23 cellular contexts compared by ENCODE assay signal in genomic region chr6:13539572-13539971, GRCh38. TPM values are rescaled to one million over a fixed set of nuclear protein-coding genes. Genes with fewer than 3 reads are reported as not detected.
DNase-seq lines count a peak whose midpoint lies in the region; ATAC-seq, FAIRE-seq and TF ChIP-seq lines count a peak whose summit lies in the region.
"Had no signal": no experiment of that assay in that cellular context is flagged by ENCODE, and none has a peak within 500 bp of the region (broad histone marks: within the 10 kb centered on the region; RNA-seq: fewer than 3 reads in every experiment).

No MANE protein-coding gene starts in this region.

- H3K27me3 ChIP-seq in DOHH2 (ENCODE audit: control insufficient read depth, low read length) (no peaks in the 10 kb centered on the region), GM12878 (replicated peaks in 1 of 2; ENCODE audit: control insufficient read depth in 2 of 2, insufficient read depth in 2 of 2, low read length in 1 of 2) (no peaks in the 10 kb centered on the region), brain microvascular endothelial cell (replicated peaks) (no peaks in the 10 kb centered on the region)
- no peaks in the 10 kb centered on the region for H3K27me3 ChIP-seq in CD8-positive, alpha-beta T cell (ENCODE audit: insufficient read depth, low read length)

- no peaks in the 10 kb centered on the region for H3K9me3 ChIP-seq in DOHH2 (ENCODE audit: control insufficient read depth, insufficient read depth, low read length)
- H3K9me3 ChIP-seq in GM12878 (replicated peaks; ENCODE audit: control insufficient read depth, insufficient read depth, low read length): no peaks in the 10 kb centered on the region
- no peaks in the 10 kb centered on the region for H3K9me3 ChIP-seq in CD8-positive, alpha-beta T cell (ENCODE audit: low read length)

- H3K27ac Mint-ChIP-seq in naive B cell: no peak overlapping the region
- H3K27ac Mint-ChIP-seq in CD8-positive, alpha-beta T cell: no peak overlapping the region
- H3K27ac Mint-ChIP-seq: T-cell had no signal

- H3K9me3 Mint-ChIP-seq in naive B cell: no peaks in the 10 kb centered on the region
- no peaks in the 10 kb centered on the region for H3K9me3 Mint-ChIP-seq in CD8-positive, alpha-beta T cell
- H3K9me3 Mint-ChIP-seq: T-cell had no signal

- RAD21 ChIA-PET in GM12878 (lab: Charles Lee; ENCODE audit: unreplicated experiment): interaction anchor here (0.7 to 5.0 kb wide), 4 partner anchors 35 to 204 kb away, joined by 3 to 21 read pairs (median 6); partner anchors contain the start of gene SIRT5

- no peaks in the 10 kb centered on the region for H3K27me3 Mint-ChIP-seq in naive B cell
- no peaks in the 10 kb centered on the region for H3K27me3 Mint-ChIP-seq in CD8-positive, alpha-beta T cell (ENCODE audit: low read depth)
- H3K27me3 Mint-ChIP-seq: T-cell had no signal

- H3K4me1 ChIP-seq in DOHH2 (ENCODE audit: control insufficient read depth, low read length) (peaks cover 31% of the 10 kb centered on the region), GM12878 (ENCODE audit: control insufficient read depth, insufficient read depth, low read length) (no peaks in the 10 kb centered on the region)
- H3K4me1 ChIP-seq in CD8-positive, alpha-beta T cell (ENCODE audit: insufficient read depth, low read length): no peaks in the 10 kb centered on the region

- no peak overlapping the region for H3K9ac ChIP-seq in GM12878 (ENCODE audit: control insufficient read depth, insufficient read depth, low read length)

- no peak for DNase-seq in HTR-8/SVneo (ENCODE audit: insufficient read length, low spot score)
- DNase-seq in GM12878 (ENCODE audit: low read depth, low spot score): no peak
- DNase-seq in naive B cell: peak; percentile 42
- DNase-seq in HT-29 (ENCODE audit: low spot score): no peak
- DNase-seq in CD8-positive, alpha-beta T cell: no peak
- no peak for DNase-seq in brain microvascular endothelial cell
- DNase-seq: DMS53; Kasumi-1; NCI-H1105; NCI-H1436 treated with DMSO at 0.1 percent for 48 hours; NCI-H187 treated with DMSO at 0.1 percent for 48 hours; NCI-H446 treated with DMSO at 0.1 percent for 48 hours; NCI-H526; NK-92 treated with Interleukin-12 subunit alpha and Interleukin-12 subunit beta, amount 100 ng/mL, for 24 hours; SHP77; T-cell had no signal

- H3K36me3 ChIP-seq in DOHH2 (ENCODE audit: control insufficient read depth, low read length) (no peaks in the 10 kb centered on the region), GM12878 (ENCODE audit: control insufficient read depth in 2 of 2, insufficient read depth in 2 of 2, low read length in 1 of 2) (no peaks in the 10 kb centered on the region), brain microvascular endothelial cell (replicated peaks) (no peaks in the 10 kb centered on the region)
- no peaks in the 10 kb centered on the region for H3K36me3 ChIP-seq in CD8-positive, alpha-beta T cell (ENCODE audit: insufficient read depth, low read length)

- in situ Hi-C loops in GM12878 (cut with MboI) (loop anchor here (25.0 kb wide), 2 partner anchors 627 to 877 kb away; no protein-coding TSS in a partner anchor), brain microvascular endothelial cell (cut with HindIII; ENCODE audit: low pct_ligation_motif_present, low sequenced_read_pairs) (no loop called here)

- no TSS peak for BruUV-seq in GM12878 (replicated peaks; lab: Mats Ljungman, UMichigan)

- H3K4me1 Mint-ChIP-seq in naive B cell: peaks cover 4 to 20% (median 12%) of the 10 kb centered on the region in 3 donors
- no peaks in the 10 kb centered on the region for H3K4me1 Mint-ChIP-seq in CD8-positive, alpha-beta T cell (ENCODE audit: low read depth)
- H3K4me1 Mint-ChIP-seq: T-cell had no signal

- POLR2A ChIA-PET in GM12878 (lab: Charles Lee): interaction anchor here (0.6 to 1.2 kb wide), 2 partner anchors 61 to 87 kb away, joined by 3 to 4 read pairs; no protein-coding TSS in a partner anchor
- POLR2A ChIA-PET in CD8-positive, alpha-beta T cell (lab: Charles Lee): no interaction called here

- no peak for TF ChIP-seq EP300 in GM12878 (IDR thresholded peaks at IDR 0.05; ENCODE audit: borderline replicate concordance in 1 of 2, control insufficient read depth in 1 of 2, low read depth in 2 of 2, low read length in 2 of 2)

- no peaks in the 10 kb centered on the region for H3F3A ChIP-seq in DOHH2 (ENCODE audit: control insufficient read depth, insufficient read depth)

- intact Hi-C loops in GM12878 (cut with micrococcal nuclease; ENCODE audit: unreplicated experiment): loop anchor here (2.0 to 5.0 kb wide), 2 partner anchors 87 to 111 kb away; no protein-coding TSS in a partner anchor
- intact Hi-C loops in CD8-positive, alpha-beta T cell (cut with DNase I, micrococcal nuclease): loop anchor here in 1 of 2 experiments (5.0 to 10.0 kb wide), 2 partner anchors 87 to 125 kb away; no protein-coding TSS in a partner anchor

- no peak for TF ChIP-seq POLR2A in GM12878 (IDR thresholded peaks at IDR 0.05; ENCODE audit: low read depth, low read length)

- H3K4me2 ChIP-seq in DOHH2 (ENCODE audit: low read length) (peak overlapping the region; percentile 38), GM12878 (ENCODE audit: control insufficient read depth, insufficient read depth) (no peak overlapping the region)

- H4K20me1 ChIP-seq in DOHH2 (ENCODE audit: control insufficient read depth, insufficient read depth, low read depth, low read length) (no peaks in the 10 kb centered on the region), GM12878 (ENCODE audit: control insufficient read depth, insufficient read depth) (no peaks in the 10 kb centered on the region)

- H3K36me3 Mint-ChIP-seq in naive B cell: no peaks in the 10 kb centered on the region
- H3K36me3 Mint-ChIP-seq in CD8-positive, alpha-beta T cell: no peaks in the 10 kb centered on the region
- H3K36me3 Mint-ChIP-seq: T-cell had no signal

- H3K4me3 ChIP-seq in DOHH2 (ENCODE audit: low read length) (0 out of 2 replicates have a peak overlapping the region, but pooled peaks have one; percentile 2), GM12878 (no peak overlapping the region), brain microvascular endothelial cell (ENCODE audit: low read depth, low read length) (no peak overlapping the region)
- no peak overlapping the region for H3K4me3 ChIP-seq in CD8-positive, alpha-beta T cell (ENCODE audit: low read depth, low read length)
- H3K4me3 ChIP-seq: K562 had no signal

- peak; percentile 4 for FAIRE-seq in HTR-8/SVneo (lab: Jason Lieb, UNC)
- peak; percentile 61 for FAIRE-seq in GM12878 (lab: Jason Lieb, UNC)
- FAIRE-seq: G401.6, H1, K562 had no signal

- H3K4me3 Mint-ChIP-seq in naive B cell: peak overlapping the region in 1 of 8 donors; percentile 47
- no peak overlapping the region for H3K4me3 Mint-ChIP-seq in CD8-positive, alpha-beta T cell
- H3K4me3 Mint-ChIP-seq: T-cell had no signal

- CTCF ChIA-PET in GM12878 (lab: Yijun Ruan, JAX): interaction anchor here (0.8 to 3.9 kb wide), 11 partner anchors 23 to 208 kb away, joined by 3 to 23 read pairs (median 4); no protein-coding TSS in a partner anchor
- CTCF ChIA-PET in CD8-positive, alpha-beta T cell (lab: Charles Lee): interaction anchor here (0.7 to 3.5 kb wide), 8 partner anchors 13 to 208 kb away, joined by 3 to 38 read pairs (median 3); no protein-coding TSS in a partner anchor

- H3K9me2 ChIP-seq in DOHH2 (replicated peaks; ENCODE audit: control insufficient read depth, low read length): no peaks in the 10 kb centered on the region

- no peak for TF ChIP-seq RAD21 in GM12878 (IDR thresholded peaks at IDR 0.05; ENCODE audit: insufficient read depth, low read depth, low read length)

- TF ChIP-seq CTCF in DOHH2 (IDR thresholded peaks at IDR 0.05; ENCODE audit: low read depth, low read length, poor library complexity, severe bottlenecking) (no peak), GM12878 (IDR thresholded peaks at IDR 0.05 in 2 of 3, conservative IDR thresholded peaks at IDR 0.05 in 1 of 3; ENCODE audit: control insufficient read depth in 2 of 3, extremely low read depth in 1 of 3, insufficient read depth in 1 of 3, low read depth in 3 of 3, low read length in 3 of 3) (no peak), brain microvascular endothelial cell (IDR thresholded peaks at IDR 0.05; ENCODE audit: low read depth, low read length, missing control alignments) (no peak)
- TF ChIP-seq CTCF in CD8-positive, alpha-beta T cell (IDR thresholded peaks at IDR 0.05): no peak

- no peaks in the 10 kb centered on the region for H3K79me2 ChIP-seq in DOHH2 (ENCODE audit: control insufficient read depth, low read length)
- H3K79me2 ChIP-seq in GM12878 (ENCODE audit: control insufficient read depth, insufficient read depth, low read length): no peaks in the 10 kb centered on the region

- ATAC-seq in GM12878 (peak; percentile 38; the same call in 1 of the 3 replicates), naive B cell (ENCODE audit: low read depth in 2 of 2) (peak; percentile 83 to 94)
- ATAC-seq in CD8-positive, alpha-beta T cell: no peak
- ATAC-seq: HCT116, K562, Panc1, T-cell had no signal

- no peak overlapping the region for H3K27ac ChIP-seq in DOHH2 (ENCODE audit: low read depth, low read length)
- H3K27ac ChIP-seq in GM12878 (ENCODE audit: control insufficient read depth, insufficient read depth): no peak overlapping the region
- no peak overlapping the region for H3K27ac ChIP-seq in CD8-positive, alpha-beta T cell (ENCODE audit: low read depth, low read length)
- no peak overlapping the region for H3K27ac ChIP-seq in brain microvascular endothelial cell
- H3K27ac ChIP-seq: RWPE1 had no signal

- SMC1A ChIA-PET in GM12878 (lab: Charles Lee; ENCODE audit: uncharacterized antibody, unreplicated experiment): interaction anchor here (0.8 to 3.8 kb wide), 9 partner anchors 19 to 200 kb away, joined by 3 to 54 read pairs (median 5); no protein-coding TSS in a partner anchor

- H2AFZ ChIP-seq in GM12878 (ENCODE audit: control insufficient read depth, low read depth, low read length): no peak overlapping the region

- 54% methylated on average over 1 of the region's 1 CpG for WGBS in GM12878 (ENCODE audit: insufficient coverage, insufficient replicate concordance, low lambda C conversion rate, missing lambda C conversion rate)

RNA-seq across cellular contexts. Expression of gene SIRT5, which starts 34.8 kb away (rescaled TPM):
- total RNA-seq in GM12878 (2013; cell fraction: nucleolus; rRNA removed): 25.4 and 26.9 TPM in 2 replicates
- total RNA-seq in GM12878 (2014; rRNA removed) (9.0 and 13.5 TPM in 2 replicates), GM12878 (2014; rRNA removed; fragmentation: Illumina TruSeq; extraction: Trizol) (8.0 and 11.5 TPM in 2 replicates), GM12878 (2021) (7.8 and 8.3 TPM in 2 replicates)
- 5.4 TPM for polyA plus RNA-seq in GM12878 (2011; ENCODE audit: low read depth)
- polyA plus RNA-seq in GM12878 (2011; rRNA removed) (12.4 and 13.0 TPM in 2 replicates), GM12878 (2014; fragmentation: Illumina TruSeq; extraction: Trizol) (8.3 and 10.4 TPM in 2 replicates), GM12878 (2014; fragmentation: Nextera tagmentation; extraction: Ambion mirVana) (1 to 10 TPM; 1.7 to 2.5 TPM), GM12878 (2014; rRNA removed) (8.5 and 9.7 TPM in 2 replicates), GM12878 (2016; fragmentation: Nextera tagmentation; extraction: Ambion mirVana) (10 to 100 TPM; 10.3 to 12.0 TPM), naive B cell (ENCODE audit: low read depth in 6 of 6) (10 to 100 TPM; 10.4 to 14.7 (median 11.5) TPM)
- polyA plus RNA-seq in GM12878 (2011; cell fraction: cytosol; rRNA removed): 8.6 and 9.1 TPM in 2 replicates
- polyA plus RNA-seq in GM12878 (2011; cell fraction: nucleus; rRNA removed): 12.4 and 14.3 TPM in 2 replicates
- 7.0 and 9.8 TPM in 2 replicates for polyA plus RNA-seq in GM12878 (2012)
- polyA minus RNA-seq in GM12878 (2011; rRNA and poly(A)+ RNA removed): 5.1 and 7.2 TPM in 2 replicates
- polyA minus RNA-seq in GM12878 (2011; cell fraction: cytosol; rRNA and poly(A)+ RNA removed): 1.1 and 3.0 TPM in 2 replicates
- 5.8 and 10.9 TPM in 2 replicates for polyA minus RNA-seq in GM12878 (2011; cell fraction: nucleus; rRNA and poly(A)+ RNA removed)
- total RNA-seq in HT-29 (2014; rRNA removed; shearing (Covaris generic)): 7.4 and 8.3 TPM in 2 replicates
- 10 to 100 TPM; 10.6 to 12.7 TPM for total RNA-seq in CD8-positive, alpha-beta T cell

RNA-seq across cellular contexts. Expression of gene GFOD1, which starts 52.2 kb away (rescaled TPM):
- total RNA-seq in GM12878 (2013; cell fraction: nucleolus; rRNA removed): 121 and 123 TPM in 2 replicates
- total RNA-seq in GM12878 (2014; rRNA removed) (16.3 and 16.8 TPM in 2 replicates), GM12878 (2014; rRNA removed; fragmentation: Illumina TruSeq; extraction: Trizol) (14.6 and 15.1 TPM in 2 replicates), GM12878 (2021) (18.0 and 20.6 TPM in 2 replicates)
- 5.7 TPM for polyA plus RNA-seq in GM12878 (2011; ENCODE audit: low read depth)
- polyA plus RNA-seq in GM12878 (2011; rRNA removed) (40.1 and 41.4 TPM in 2 replicates), GM12878 (2014; fragmentation: Illumina TruSeq; extraction: Trizol) (9.8 and 10.2 TPM in 2 replicates), GM12878 (2014; fragmentation: Nextera tagmentation; extraction: Ambion mirVana) (1 to 10 TPM; 6.5 to 7.9 TPM), GM12878 (2014; rRNA removed) (14.8 and 16.1 TPM in 2 replicates), GM12878 (2016; fragmentation: Nextera tagmentation; extraction: Ambion mirVana) (10 to 100 TPM; 16.9 to 22.8 TPM), naive B cell (ENCODE audit: low read depth in 6 of 6) (10 to 100 TPM in 1 of 6 donors, 1 to 10 TPM in 5; 2.9 to 10.7 (median 5.4) TPM)
- polyA plus RNA-seq in GM12878 (2011; cell fraction: cytosol; rRNA removed): 32.8 and 36.8 TPM in 2 replicates
- polyA plus RNA-seq in GM12878 (2011; cell fraction: nucleus; rRNA removed): 40.6 and 41.7 TPM in 2 replicates
- polyA plus RNA-seq in GM12878 (2012): 8.8 and 11.5 TPM in 2 replicates
- polyA minus RNA-seq in GM12878 (2011; rRNA and poly(A)+ RNA removed): 70.4 and 77.3 TPM in 2 replicates
- polyA minus RNA-seq in GM12878 (2011; cell fraction: cytosol; rRNA and poly(A)+ RNA removed): 22.9 and 27.3 TPM in 2 replicates
- 48.8 and 86.5 TPM in 2 replicates for polyA minus RNA-seq in GM12878 (2011; cell fraction: nucleus; rRNA and poly(A)+ RNA removed)
- 13.3 and 13.5 TPM in 2 replicates for total RNA-seq in HT-29 (2014; rRNA removed; shearing (Covaris generic))
- 1 to 10 TPM; 5.6 to 7.6 TPM for total RNA-seq in CD8-positive, alpha-beta T cell
